8 cellular contexts compared by ENCODE assay signal in genomic region chr2:87604280-87604818, GRCh38.
DNase-seq lines count a peak whose midpoint lies in the region; ATAC-seq and TF ChIP-seq lines count a peak whose summit lies in the region.
"Not testable (repeated sequence)": the region's sequence is repeated elsewhere in the genome, so short reads cannot be mapped to it uniquely, and the experiment has no call there.

No MANE protein-coding gene starts in this region.

- TF ChIP-seq CTCF in BE2C (IDR thresholded peaks at IDR 0.05; ENCODE audit: low read depth, low read length); OCI-LY1 (IDR thresholded peaks at IDR 0.05; ENCODE audit: low read length); heart left ventricle (IDR thresholded peaks at IDR 0.05); right lobe of liver (IDR thresholded peaks at IDR 0.05); tibial artery (IDR thresholded peaks at IDR 0.05): not testable (repeated sequence)

- H3K27me3 ChIP-seq in BE2C; OCI-LY1 (ENCODE audit: insufficient read depth, low read length); heart left ventricle; right lobe of liver; tibial artery: not testable (repeated sequence)

- H3K27ac ChIP-seq in OCI-LY1 (ENCODE audit: low read depth, low read length, poor library complexity, severe bottlenecking) (peak overlapping the region; percentile 41), heart left ventricle (peak overlapping the region in 5 of 12 donors; percentile 46 to 55 (median 50)), tibial artery (peak overlapping the region in 1 of 2 donors; percentile 59)
- not testable (repeated sequence) for H3K27ac ChIP-seq in right lobe of liver

- TF ChIP-seq POLR2A in heart left ventricle (IDR thresholded peaks at IDR 0.05); right lobe of liver (IDR thresholded peaks at IDR 0.05): not testable (repeated sequence)

- intact Hi-C loops in heart left ventricle (cut with DNase I); right lobe of liver (cut with DNase I); posterior vena cava (cut with DNase I); tibial artery (cut with DNase I; ENCODE audit: low total_unique reads): not testable (repeated sequence)

- H3K4me1 ChIP-seq in BE2C; OCI-LY1 (ENCODE audit: insufficient read depth, low read length, severe bottlenecking); heart left ventricle; right lobe of liver; tibial artery: not testable (repeated sequence)

- not testable (repeated sequence) for H3K9me2 ChIP-seq in OCI-LY1 (ENCODE audit: low read depth, low read length)

- ATAC-seq in esophagus mucosa (peak; percentile 29), heart left ventricle (peak; percentile 85 to 93 (median 88)), right lobe of liver (peak; percentile 44 to 54 (median 50))

- not testable (repeated sequence) for H2AFZ ChIP-seq in OCI-LY1 (ENCODE audit: low read length)

- not testable (repeated sequence) for H3F3A ChIP-seq in OCI-LY1 (ENCODE audit: insufficient read depth, low read length)

- DNase-seq in BE2C (peak; percentile 58), astrocyte of the hippocampus (ENCODE audit: low read depth, low spot score) (peak; percentile 52), heart left ventricle (peak; percentile 37 to 79 (median 50)), posterior vena cava (ENCODE audit: low spot score) (peak; percentile 84), tibial artery (peak; percentile 63 to 88)
- not testable (repeated sequence) for DNase-seq in right lobe of liver

- not testable (repeated sequence) for H3K79me2 ChIP-seq in OCI-LY1 (ENCODE audit: insufficient read depth, low read length)

- H3K4me2 ChIP-seq in OCI-LY1 (ENCODE audit: low read length): peak overlapping the region; percentile 17; the same call in 1 of the 2 replicates

- WGBS in heart left ventricle, 4 donors: 5 to 8% methylated on average over 3 to 4 of the region's 6 CpGs; no CpG with 5 or more reads in 2 of the 4 donors
- no CpG with 5 or more reads among the region's 6 CpGs for WGBS in right lobe of liver (ENCODE audit: insufficient coverage, low coverage, low lambda C conversion rate, missing lambda C conversion rate)

- H3K36me3 ChIP-seq in BE2C; OCI-LY1 (ENCODE audit: insufficient read depth, low read length); heart left ventricle; right lobe of liver; tibial artery: not testable (repeated sequence)

- H4K20me1 ChIP-seq in OCI-LY1 (ENCODE audit: insufficient read depth, low read length): not testable (repeated sequence)

- not testable (repeated sequence) for H3K9me3 ChIP-seq in BE2C; OCI-LY1 (ENCODE audit: low read length); heart left ventricle; right lobe of liver; tibial artery

- not testable (repeated sequence) for H3K9ac ChIP-seq in OCI-LY1 (ENCODE audit: low read length)

- not testable (repeated sequence) for H3K4me3 ChIP-seq in BE2C (ENCODE audit: low read depth, low read length); OCI-LY1 (ENCODE audit: low read depth, low read length, poor library complexity, severe bottlenecking); heart left ventricle; right lobe of liver; tibial artery

Comparison
In these comparisons a context has a peak if more than half of its experiments do, and no peak if none do; other contexts are left out.
1. ATAC-seq: peak in every context shown above with its lines; median percentile 88 in heart left ventricle; 50 in right lobe of liver; 29 in esophagus mucosa.